Comparison of ENCODE assay signal across 10 cellular contexts in genomic region chr10:79082631-79083581, GRCh38. TPM values are rescaled to one million over a fixed set of nuclear protein-coding genes. Genes with fewer than 3 reads are reported as not detected.
DNase-seq lines count a peak whose midpoint lies in the region; ATAC-seq and TF ChIP-seq lines count a peak whose summit lies in the region.
"Had no signal": no experiment of that assay in that cellular context is flagged by ENCODE, and none has a peak within 500 bp of the region (broad histone marks: within the 10 kb centered on the region; RNA-seq: fewer than 3 reads in every experiment).

No MANE protein-coding gene starts in this region.

- H3K27me3 ChIP-seq in right atrium auricular region (no peaks in the 10 kb centered on the region), sigmoid colon (no peaks in the 10 kb centered on the region)
- H3K27me3 ChIP-seq in effector memory CD4-positive, alpha-beta T cell (replicated peaks; ENCODE audit: control insufficient read depth, insufficient read depth, low read length, poor library complexity, severe bottlenecking) = no peaks in the 10 kb centered on the region
- H3K27me3 ChIP-seq: dorsolateral prefrontal cortex had no signal

- ATAC-seq in GM21737 (IDR thresholded peaks at IDR 0.05; ENCODE audit: unreplicated experiment) = no peak
- no peak for ATAC-seq in GM21526 (IDR thresholded peaks at IDR 0.05; ENCODE audit: low FRiP score, unreplicated experiment)

- intact Hi-C loops in sigmoid colon (cut with DNase I) = no loop called here

- peak; percentile 54 for DNase-seq in EL
- no peak for DNase-seq in right atrium auricular region (ENCODE audit: low spot score)
- DNase-seq in sigmoid colon = no peak
- DNase-seq in stimulated activated naive CD4-positive, alpha-beta T cell treated with Interleukin-2 at 50 U/mL for 16 hours (lab: John Stamatoyannopoulos, UW) = no peak
- DNase-seq in effector memory CD4-positive, alpha-beta T cell = no peak
- DNase-seq: dorsolateral prefrontal cortex; stimulated activated CD4-positive, alpha-beta T cell treated with anti-CD3 and anti-CD28 coated beads, Interleukin-15, amount 100 ng/mL, for 24 hours had no signal

- H3K4me3 ChIP-seq in right atrium auricular region (no peak overlapping the region), sigmoid colon (no peak overlapping the region)
- H3K4me3 ChIP-seq in effector memory CD4-positive, alpha-beta T cell (ENCODE audit: insufficient read depth, low read depth, low read length, poor library complexity, severe bottlenecking) = no peak overlapping the region
- H3K4me3 ChIP-seq: dorsolateral prefrontal cortex had no signal

- H3K36me3 ChIP-seq in right atrium auricular region = no peaks in the 10 kb centered on the region
- no peaks in the 10 kb centered on the region for H3K36me3 ChIP-seq in sigmoid colon
- H3K36me3 ChIP-seq in effector memory CD4-positive, alpha-beta T cell (ENCODE audit: control insufficient read depth, insufficient read depth, low read length) = no peaks in the 10 kb centered on the region

- H3K27ac ChIP-seq in VCaP (peak overlapping the region; percentile 45; the same call in 1 of the 2 replicates), right atrium auricular region (peak overlapping the region; percentile 90 to 97), sigmoid colon (peak overlapping the region; percentile 63 to 77 (median 71))
- H3K27ac ChIP-seq in effector memory CD4-positive, alpha-beta T cell (ENCODE audit: insufficient read depth, low read length, poor library complexity, severe bottlenecking) = no peak overlapping the region

- TF ChIP-seq CTCF in VCaP (conservative IDR thresholded peaks at IDR 0.05) (no peak), right atrium auricular region (IDR thresholded peaks at IDR 0.05) (no peak), sigmoid colon (IDR thresholded peaks at IDR 0.05) (no peak)

- 85 to 88% methylated on average over 8 of the region's 8 CpGs for WGBS in sigmoid colon, 2 donors

- peaks cover 0 to 100% of the 10 kb centered on the region in 2 donors for H3K4me1 ChIP-seq in right atrium auricular region
- peaks cover 0 to 99% (median 95%) of the 10 kb centered on the region in 4 donors for H3K4me1 ChIP-seq in sigmoid colon
- peaks cover 3% of the 10 kb centered on the region for H3K4me1 ChIP-seq in effector memory CD4-positive, alpha-beta T cell (ENCODE audit: control insufficient read depth, insufficient read depth, low read length, poor library complexity, severe bottlenecking)

- TF ChIP-seq EP300 in sigmoid colon (IDR thresholded peaks at IDR 0.05) = no peak

- TF ChIP-seq POLR2A in sigmoid colon (IDR thresholded peaks at IDR 0.05) = no peak

- H3K9me3 ChIP-seq in right atrium auricular region = no peaks in the 10 kb centered on the region
- no peaks in the 10 kb centered on the region for H3K9me3 ChIP-seq in sigmoid colon
- no peaks in the 10 kb centered on the region for H3K9me3 ChIP-seq in effector memory CD4-positive, alpha-beta T cell (ENCODE audit: control insufficient read depth, low read length)

RNA-seq across cellular contexts. Expression of gene ZMIZ1, which starts 14.1 kb away (rescaled TPM):
- 10 to 100 TPM; 59.3 to 71.0 TPM for total RNA-seq in right atrium auricular region
- 10 to 100 TPM; 26.5 to 49.3 (median 37.5) TPM for total RNA-seq in sigmoid colon
- polyA plus RNA-seq in sigmoid colon = 10 to 100 TPM; 17.4 to 31.5 (median 25.4) TPM
